Comparison of ENCODE assay signal across 16 cellular contexts in the genomic region with DNA sequence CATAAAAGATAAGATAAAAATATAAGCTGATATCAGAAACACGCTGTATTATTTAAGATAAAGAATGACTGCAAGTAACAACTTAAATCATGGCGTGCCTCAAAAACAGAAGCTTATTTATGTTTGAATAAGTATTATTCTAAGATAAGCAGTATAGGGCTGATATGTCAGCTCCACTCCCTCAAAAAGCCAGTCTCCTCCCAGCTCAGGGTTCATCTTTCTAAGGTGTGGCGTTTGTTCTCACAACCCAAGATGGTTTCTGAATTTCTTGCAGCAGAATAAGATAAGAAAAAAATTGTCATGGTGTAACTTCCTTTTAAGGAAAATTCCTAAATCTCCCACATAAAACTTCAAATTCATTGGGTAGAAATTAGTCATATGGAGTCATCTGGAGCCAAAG.
DNase-seq lines count a peak whose midpoint lies in the region; ATAC-seq and TF ChIP-seq lines count a peak whose summit lies in the region.
"Had no signal": no experiment of that assay in that cellular context is flagged by ENCODE, and none has a peak within 500 bp of the region (broad histone marks: within the 10 kb centered on the region; RNA-seq: fewer than 3 reads in every experiment).

No MANE protein-coding gene starts in this region.

- H4K20me1 ChIP-seq in hepatocyte (ENCODE audit: insufficient read depth, poor library complexity, severe bottlenecking) (no peaks in the 10 kb centered on the region), smooth muscle cell (ENCODE audit: low read depth) (no peaks in the 10 kb centered on the region)
- H4K20me1 ChIP-seq: BLaER1 treated with 17β-estradiol and CSF1 and Interleukin-3, amounts not matched to agents 10 nM and 100 nM had no signal

- H3K9me3 ChIP-seq in hepatocyte (ENCODE audit: low read depth) (no peaks in the 10 kb centered on the region), mucosa of descending colon (no peaks in the 10 kb centered on the region), smooth muscle cell (replicated peaks; ENCODE audit: low read depth) (no peaks in the 10 kb centered on the region)

- intact Hi-C loops in mucosa of descending colon (cut with DNase I, micrococcal nuclease), result no loop called here

- no peaks in the 10 kb centered on the region for H3F3A ChIP-seq in smooth muscle cell (ENCODE audit: low read depth)

- H3K79me2 ChIP-seq in hepatocyte (no peaks in the 10 kb centered on the region), smooth muscle cell (ENCODE audit: low read depth) (no peaks in the 10 kb centered on the region)

- H2AFZ ChIP-seq in hepatocyte (no peak overlapping the region), smooth muscle cell (ENCODE audit: low read depth) (no peak overlapping the region)

- TF ChIP-seq CTCF in hepatocyte (IDR thresholded peaks at IDR 0.05; ENCODE audit: poor library complexity) (no peak), mucosa of descending colon (IDR thresholded peaks at IDR 0.05) (no peak), smooth muscle cell (IDR thresholded peaks at IDR 0.05; ENCODE audit: borderline replicate concordance, insufficient read depth, poor library complexity, severe bottlenecking) (no peak)

- DNase-seq in NCI-H226, result peak; percentile 23
- peak; percentile 27 for DNase-seq in hepatocyte (ENCODE audit: low spot score)
- DNase-seq in mucosa of descending colon, result peak in 1 of 3 donors; percentile 41
- DNase-seq in A172 (ENCODE audit: low spot score), result no peak
- DNase-seq in AG08396 (ENCODE audit: low spot score), result no peak
- no peak for DNase-seq in smooth muscle cell (lab: John Stamatoyannopoulos, UW; ENCODE audit: unreplicated experiment)
- no peak for DNase-seq in OCI-M1 (lab: John Stamatoyannopoulos, UW)
- DNase-seq: ACHN; AML-193; Caco-2; Calu3; CD4-positive, alpha-beta T cell; CD8-positive, alpha-beta T cell; GF-D8 had no signal

- H3K9me2 ChIP-seq in hepatocyte (replicated peaks; ENCODE audit: insufficient read depth), result no peaks in the 10 kb centered on the region

- no peaks in the 10 kb centered on the region for H3K36me3 ChIP-seq in hepatocyte (replicated peaks; ENCODE audit: insufficient read depth, low read depth)
- H3K36me3 ChIP-seq in mucosa of descending colon (ENCODE audit: low read depth), result no peaks in the 10 kb centered on the region
- H3K36me3 ChIP-seq in smooth muscle cell (ENCODE audit: low read depth), result no peaks in the 10 kb centered on the region
- H3K36me3 ChIP-seq: BLaER1 treated with 17β-estradiol and CSF1 and Interleukin-3, amounts not matched to agents 10 nM and 100 nM had no signal

- H3K27me3 ChIP-seq in hepatocyte (no peaks in the 10 kb centered on the region), smooth muscle cell (ENCODE audit: low read depth) (no peaks in the 10 kb centered on the region)
- H3K27me3 ChIP-seq: BLaER1 treated with 17β-estradiol and CSF1 and Interleukin-3, amounts not matched to agents 10 nM and 100 nM had no signal

- no peak overlapping the region for H3K9ac ChIP-seq in smooth muscle cell (ENCODE audit: low read depth)
- H3K9ac ChIP-seq: BLaER1 treated with 17β-estradiol and CSF1 and Interleukin-3, amounts not matched to agents 10 nM and 100 nM had no signal

- no peaks in the 10 kb centered on the region for H3K4me1 ChIP-seq in hepatocyte (ENCODE audit: insufficient read depth)
- H3K4me1 ChIP-seq in mucosa of descending colon (ENCODE audit: low read depth), result no peaks in the 10 kb centered on the region
- no peaks in the 10 kb centered on the region for H3K4me1 ChIP-seq in smooth muscle cell (ENCODE audit: low read depth)
- H3K4me1 ChIP-seq: BLaER1 treated with 17β-estradiol and CSF1 and Interleukin-3, amounts not matched to agents 10 nM and 100 nM had no signal

- 66% methylated on average over 3 of the region's 3 CpGs for WGBS in hepatocyte (ENCODE audit: low lambda C conversion rate, missing lambda C conversion rate)
- 87% methylated on average over 3 of the region's 3 CpGs for WGBS in smooth muscle cell (ENCODE audit: low lambda C conversion rate)

- H3K4me3 ChIP-seq in hepatocyte (no peak overlapping the region), mucosa of descending colon (no peak overlapping the region), smooth muscle cell (no peak overlapping the region)
- H3K4me3 ChIP-seq: BLaER1 treated with 17β-estradiol and CSF1 and Interleukin-3, amounts not matched to agents 10 nM and 100 nM had no signal

- H3K27ac ChIP-seq in hepatocyte, result no peak overlapping the region
- no peak overlapping the region for H3K27ac ChIP-seq in smooth muscle cell (ENCODE audit: low read depth)
- H3K27ac ChIP-seq: BLaER1 treated with 17β-estradiol and CSF1 and Interleukin-3, amounts not matched to agents 10 nM and 100 nM; C4-2B had no signal

- ATAC-seq in mucosa of descending colon, result peak; percentile 79
- ATAC-seq: CD8-positive, alpha-beta T cell had no signal

- H3K4me2 ChIP-seq in hepatocyte, result no peak overlapping the region
- no peak overlapping the region for H3K4me2 ChIP-seq in smooth muscle cell
- H3K4me2 ChIP-seq: BLaER1 treated with 17β-estradiol and CSF1 and Interleukin-3, amounts not matched to agents 10 nM and 100 nM had no signal

Comparison
In these comparisons a context has a peak if more than half of its experiments do, and no peak if none do; other contexts are left out.
1. DNase-seq: peak in NCI-H226 (single experiment) and hepatocyte (single experiment); none in A172 (single experiment), AG08396 (single experiment), smooth muscle cell (single experiment) and OCI-M1 (single experiment).